ENCODE assay signal across 11 cellular contexts in genomic region chr1:168509875-168510594, GRCh38.
A peak's percentile ranks its signal among the peaks of the same experiment; 100 is the strongest.
DNase-seq lines count a peak whose midpoint lies in the region; ATAC-seq and TF ChIP-seq lines count a peak whose summit lies in the region.
"Had no signal": no experiment of that assay in that cellular context is flagged by ENCODE, and none has a peak within 500 bp of the region (broad histone marks: within the 10 kb centered on the region; RNA-seq: fewer than 3 reads in every experiment).

No MANE protein-coding gene starts in this region.

- H3K79me2 ChIP-seq in MM.1S (ENCODE audit: low read length): no peaks in the 10 kb centered on the region

- H3K4me2 ChIP-seq in MM.1S (ENCODE audit: low read depth, low read length): no peak overlapping the region

- peak overlapping the region; percentile 53 for H3K27ac Mint-ChIP-seq in activated T-cell treated with anti-CD3 and anti-CD28 coated beads, Interleukin-2, amount 50 U/mL, for 24 hours
- H3K27ac Mint-ChIP-seq in stimulated activated naive B cell treated with anti-CD40 and anti-IgM and Interleukin-4, amounts not matched to agents 10 μg/mL and 1 μg/mL and 100 μg/mL, for 72 hours: peak overlapping the region; percentile 48

- H3K36me3 ChIP-seq in MM.1S (replicated peaks; ENCODE audit: insufficient read depth, low read length) (no peaks in the 10 kb centered on the region), brain microvascular endothelial cell (replicated peaks) (no peaks in the 10 kb centered on the region)

- H3K27ac ChIP-seq in MM.1S (ENCODE audit: low read length) (no peak overlapping the region), brain microvascular endothelial cell (no peak overlapping the region)

- H3F3A ChIP-seq in MM.1S (ENCODE audit: insufficient read depth, low read length): no peaks in the 10 kb centered on the region

- no peak for TF ChIP-seq CTCF in MM.1S (IDR thresholded peaks at IDR 0.05; ENCODE audit: low read length)
- no peak for TF ChIP-seq CTCF in brain microvascular endothelial cell (IDR thresholded peaks at IDR 0.05; ENCODE audit: low read depth, low read length, missing control alignments)

- no peaks in the 10 kb centered on the region for H3K27me3 ChIP-seq in MM.1S (replicated peaks; ENCODE audit: insufficient read depth, low read length)
- no peaks in the 10 kb centered on the region for H3K27me3 ChIP-seq in brain microvascular endothelial cell (replicated peaks)

- no peaks in the 10 kb centered on the region for H3K4me1 ChIP-seq in MM.1S (ENCODE audit: low read length)

- H3K9me3 Mint-ChIP-seq in activated T-cell treated with anti-CD3 and anti-CD28 coated beads, Interleukin-2, amount 50 U/mL, for 24 hours: no peaks in the 10 kb centered on the region
- H3K9me3 Mint-ChIP-seq in stimulated activated naive B cell treated with anti-CD40 and anti-IgM and Interleukin-4, amounts not matched to agents 10 μg/mL and 1 μg/mL and 100 μg/mL, for 72 hours: no peaks in the 10 kb centered on the region

- peaks cover 86% of the 10 kb centered on the region for H3K4me1 Mint-ChIP-seq in activated T-cell treated with anti-CD3 and anti-CD28 coated beads, Interleukin-2, amount 50 U/mL, for 24 hours (ENCODE audit: low read depth)
- peaks cover 10% of the 10 kb centered on the region in 2 donors for H3K4me1 Mint-ChIP-seq in stimulated activated naive B cell treated with anti-CD40 and anti-IgM and Interleukin-4, amounts not matched to agents 10 μg/mL and 1 μg/mL and 100 μg/mL, for 72 hours

- no peak overlapping the region for H3K4me3 Mint-ChIP-seq in activated T-cell treated with anti-CD3 and anti-CD28 coated beads, Interleukin-2, amount 50 U/mL, for 24 hours
- H3K4me3 Mint-ChIP-seq in stimulated activated naive B cell treated with anti-CD40 and anti-IgM and Interleukin-4, amounts not matched to agents 10 μg/mL and 1 μg/mL and 100 μg/mL, for 72 hours: no peak overlapping the region

- no peak overlapping the region for H3K9ac ChIP-seq in MM.1S (ENCODE audit: low read length)

- H2AFZ ChIP-seq in MM.1S (ENCODE audit: low read length): no peak overlapping the region

- no peaks in the 10 kb centered on the region for H3K9me2 ChIP-seq in MM.1S (replicated peaks; ENCODE audit: insufficient read depth, low read length)

- H3K36me3 Mint-ChIP-seq in activated T-cell treated with anti-CD3 and anti-CD28 coated beads, Interleukin-2, amount 50 U/mL, for 24 hours (ENCODE audit: low read depth): no peaks in the 10 kb centered on the region
- no peaks in the 10 kb centered on the region for H3K36me3 Mint-ChIP-seq in stimulated activated naive B cell treated with anti-CD40 and anti-IgM and Interleukin-4, amounts not matched to agents 10 μg/mL and 1 μg/mL and 100 μg/mL, for 72 hours

- peak; percentile 80 for ATAC-seq in HG02642 (IDR thresholded peaks at IDR 0.05; ENCODE audit: poor library complexity, unreplicated experiment)
- ATAC-seq in stimulated activated naive B cell treated with anti-CD40 and anti-IgM and Interleukin-4, amounts not matched to agents 10 μg/mL and 1 μg/mL and 100 μg/mL, for 72 hours (replicated peaks): peak; percentile 87 to 92

- H3K27me3 Mint-ChIP-seq in activated T-cell treated with anti-CD3 and anti-CD28 coated beads, Interleukin-2, amount 50 U/mL, for 24 hours: no peaks in the 10 kb centered on the region
- peaks cover 4 to 6% of the 10 kb centered on the region in 2 donors for H3K27me3 Mint-ChIP-seq in stimulated activated naive B cell treated with anti-CD40 and anti-IgM and Interleukin-4, amounts not matched to agents 10 μg/mL and 1 μg/mL and 100 μg/mL, for 72 hours

- H4K20me1 ChIP-seq in MM.1S (ENCODE audit: insufficient read depth, low read length): no peaks in the 10 kb centered on the region

- in situ Hi-C loops in brain microvascular endothelial cell (cut with HindIII; ENCODE audit: low pct_ligation_motif_present, low sequenced_read_pairs): no loop called here

- H3K4me3 ChIP-seq in MM.1S (ENCODE audit: low read length) (no peak overlapping the region), brain microvascular endothelial cell (ENCODE audit: low read depth, low read length) (no peak overlapping the region)

- H3K9me3 ChIP-seq in MM.1S (replicated peaks; ENCODE audit: insufficient read depth, low read length): no peaks in the 10 kb centered on the region

- no peak for DNase-seq in activated T-cell treated with anti-CD3 and anti-CD28 coated beads, Interleukin-2, amount 50 U/mL, for 24 hours
- DNase-seq in activated T-cell treated with anti-CD3 and anti-CD28 coated beads for 4 hours (no peak), MM.1S (peak; percentile 82), EL (no peak), brain microvascular endothelial cell (no peak), NCI-H226 (no peak)
- DNase-seq in stimulated activated naive B cell treated with anti-CD40 and anti-IgM and Interleukin-4, amounts not matched to agents 10 μg/mL and 1 μg/mL and 100 μg/mL, for 72 hours: peak; percentile 26
- DNase-seq: caudate nucleus, hippocampal formation, NCI-H446 treated with DMSO at 0.1 percent for 48 hours had no signal

Comparison
In these comparisons a context has a peak if more than half of its experiments do, and no peak if none do; other contexts are left out.
1. DNase-seq: peak in MM.1S (single experiment) and stimulated activated naive B cell treated with anti-CD40 and anti-IgM and Interleukin-4, amounts not matched to agents 10 μg/mL and 1 μg/mL and 100 μg/mL, for 72 hours (single experiment); none in activated T-cell treated with anti-CD3 and anti-CD28 coated beads, Interleukin-2, amount 50 U/mL, for 24 hours (single experiment), activated T-cell treated with anti-CD3 and anti-CD28 coated beads for 4 hours (single experiment), EL (single experiment), brain microvascular endothelial cell (single experiment) and NCI-H226 (single experiment).